ENCODE assay signal across 9 cellular contexts in the genomic region with DNA sequence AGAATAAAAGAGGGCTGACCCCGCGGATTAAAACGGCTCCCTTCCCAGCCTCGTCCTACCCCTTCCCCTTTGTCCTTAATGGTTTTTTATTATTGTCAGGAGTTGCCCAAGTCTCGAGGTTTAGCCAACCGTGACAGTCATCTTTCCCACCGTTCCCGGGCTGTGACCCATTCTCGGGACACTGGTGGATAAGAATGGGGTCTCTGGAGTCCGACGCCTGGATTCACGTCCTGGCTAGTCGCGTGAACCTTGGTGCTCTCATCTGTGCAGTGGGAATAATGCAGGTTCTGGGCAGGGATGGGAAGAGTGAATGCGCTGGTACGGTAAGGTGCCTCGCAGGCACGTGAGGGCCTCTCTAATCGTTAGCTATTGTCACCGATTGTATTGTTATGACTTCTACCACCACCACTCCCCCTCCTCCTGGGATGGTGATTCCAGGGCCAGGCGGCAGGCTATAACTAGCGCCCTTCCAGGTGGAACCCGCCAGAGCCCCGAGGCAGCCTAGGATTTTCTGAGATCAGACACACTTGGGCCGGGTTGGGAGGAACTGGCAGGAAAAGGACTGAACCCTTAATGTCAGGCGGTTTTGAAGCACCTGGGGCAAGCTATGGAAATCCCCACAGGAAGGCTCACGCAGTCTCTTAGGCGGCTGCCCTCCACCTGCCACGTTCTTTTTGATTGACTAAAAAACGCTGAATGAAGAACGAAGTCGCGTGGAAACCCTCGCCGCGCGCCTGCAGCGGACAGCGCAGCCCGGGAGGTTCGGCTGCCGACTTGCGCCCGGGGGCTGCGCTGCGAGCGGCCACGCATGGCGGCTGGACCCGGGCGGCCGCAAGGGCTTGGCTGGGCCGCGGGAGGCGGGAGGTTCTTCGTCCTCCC. TPM values are rescaled to one million over a fixed set of nuclear protein-coding genes. Genes with fewer than 3 reads are reported as not detected.
A peak's percentile ranks its signal among the peaks of the same experiment; 100 is the strongest.
DNase-seq lines count a peak whose midpoint lies in the region; ATAC-seq, FAIRE-seq and TF ChIP-seq lines count a peak whose summit lies in the region.
"Had no signal": no experiment of that assay in that cellular context is flagged by ENCODE, and none has a peak within 500 bp of the region (broad histone marks: within the 10 kb centered on the region; RNA-seq: fewer than 3 reads in every experiment).

No MANE protein-coding gene starts in this region.

- H3K36me3 Mint-ChIP-seq in astrocyte (ENCODE audit: low read depth, unreplicated experiment), result peaks cover 2% of the 10 kb centered on the region

- H3K27ac ChIP-seq in heart left ventricle (peak overlapping the region in 2 of 12 donors; percentile 9 to 86), astrocyte (ENCODE audit: low read depth, low read length) (peak overlapping the region; percentile 76), liver (ENCODE audit: low read depth in 1 of 2, low read length in 2 of 2) (peak overlapping the region; percentile 94 to 99), thymus (ENCODE audit: low read depth) (no peak overlapping the region), uterus (no peak overlapping the region)

- TF ChIP-seq CTCF in heart left ventricle (IDR thresholded peaks at IDR 0.05) (no peak), astrocyte (IDR thresholded peaks at IDR 0.05; ENCODE audit: insufficient read depth, low read depth, low read length) (no peak), liver (IDR thresholded peaks at IDR 0.05; ENCODE audit: low read depth, low read length, missing input control) (no peak), uterus (IDR thresholded peaks at IDR 0.05) (no peak)

- peaks cover 0 to 59% (median 34%) of the 10 kb centered on the region in 12 donors for H3K4me1 ChIP-seq in heart left ventricle
- H3K4me1 ChIP-seq in astrocyte (ENCODE audit: insufficient read depth, low read length), result peaks cover 53% of the 10 kb centered on the region
- H3K4me1 ChIP-seq in liver (ENCODE audit: control insufficient read depth in 4 of 4, insufficient read depth in 4 of 4, low read length in 3 of 4), result peaks cover 7 to 40% (median 27%) of the 10 kb centered on the region in 4 donors
- peaks cover 31% of the 10 kb centered on the region for H3K4me1 ChIP-seq in thymus (ENCODE audit: control insufficient read depth, insufficient read depth, low read length)
- peaks cover 0 to 13% of the 10 kb centered on the region in 2 donors for H3K4me1 ChIP-seq in uterus

- H3K79me2 ChIP-seq in astrocyte (ENCODE audit: insufficient read depth, low read length), result peaks cover 69% of the 10 kb centered on the region

- H3K9ac ChIP-seq in astrocyte (ENCODE audit: low read length) (peak overlapping the region; percentile 88), liver (ENCODE audit: low read depth in 1 of 2, low read length in 2 of 2) (peak overlapping the region; percentile 78 to 91)

- peaks cover 4 to 85% (median 47%) of the 10 kb centered on the region in 9 donors for H3K27me3 ChIP-seq in heart left ventricle
- no peaks in the 10 kb centered on the region for H3K27me3 ChIP-seq in astrocyte (ENCODE audit: insufficient read depth, low read length)
- no peaks in the 10 kb centered on the region for H3K27me3 ChIP-seq in liver (ENCODE audit: control insufficient read depth in 4 of 4, insufficient read depth in 4 of 4, low read length in 3 of 4)
- peaks cover 29% of the 10 kb centered on the region for H3K27me3 ChIP-seq in thymus (ENCODE audit: control insufficient read depth, insufficient read depth)
- H3K27me3 ChIP-seq in uterus, result peaks cover 2 to 54% of the 10 kb centered on the region in 2 donors

- intact Hi-C loops in heart left ventricle (cut with DNase I) (loop anchor here (2.0 to 10.0 kb wide), 15 partner anchors 231 to 1279 kb away; partner anchors contain the start of gene COX10 (in 3 of the 10)), Right ventricle myocardium inferior (cut with DNase I) (loop anchor here (5.0 to 10.0 kb wide), 3 partner anchors 236 to 851 kb away; partner anchors contain the start of gene COX10), uterus (cut with DNase I; ENCODE audit: low total_unique reads) (no loop called here)

- WGBS in heart left ventricle, 4 donors, result 9 to 27% (median 13%) methylated on average over 33 to 56 of the region's 56 CpGs
- 12% methylated on average over 56 of the region's 56 CpGs for WGBS in liver
- 33% methylated on average over 56 of the region's 56 CpGs for WGBS in thymus

- H3K4me3 ChIP-seq in heart left ventricle (peak overlapping the region; percentile 53 to 78 (median 62)), astrocyte (ENCODE audit: insufficient read depth, low read depth, low read length) (peak overlapping the region; percentile 91), liver (ENCODE audit: low read depth in 1 of 3, low read length in 3 of 3) (peak overlapping the region; percentile 84 to 90 (median 85)), thymus (ENCODE audit: low read length) (peak overlapping the region; percentile 81), uterus (no peak overlapping the region)

- H3K36me3 ChIP-seq in heart left ventricle (no peaks in the 10 kb centered on the region), astrocyte (ENCODE audit: insufficient read depth, low read length) (no peaks in the 10 kb centered on the region), liver (ENCODE audit: control insufficient read depth in 4 of 4, insufficient read depth in 3 of 4, low read depth in 1 of 4, low read length in 3 of 4) (no peaks in the 10 kb centered on the region), thymus (ENCODE audit: control insufficient read depth, insufficient read depth) (no peaks in the 10 kb centered on the region), uterus (no peaks in the 10 kb centered on the region)

- TF ChIP-seq RAD21 in liver (IDR thresholded peaks at IDR 0.05), result no peak

- no peak overlapping the region for H2AFZ ChIP-seq in astrocyte (ENCODE audit: low read depth, low read length)

- H3K27me3 Mint-ChIP-seq in astrocyte (ENCODE audit: low read depth, unreplicated experiment), result peaks cover 15% of the 10 kb centered on the region

- peak overlapping the region; percentile 88 for H3K4me3 Mint-ChIP-seq in astrocyte (ENCODE audit: unreplicated experiment)

- DNase-seq in heart left ventricle (no peak), Right ventricle myocardium inferior (ENCODE audit: missing footprints) (no peak), astrocyte (ENCODE audit: low read depth) (no peak), uterus (no peak)

- FAIRE-seq in astrocyte (lab: Jason Lieb, UNC), result no peak

- H3K9me3 ChIP-seq in heart left ventricle (no peaks in the 10 kb centered on the region), astrocyte (ENCODE audit: insufficient read depth, low read depth, low read length) (no peaks in the 10 kb centered on the region), liver (ENCODE audit: control insufficient read depth in 4 of 4, low read length in 3 of 4) (no peaks in the 10 kb centered on the region), thymus (ENCODE audit: control insufficient read depth) (no peaks in the 10 kb centered on the region), uterus (no peaks in the 10 kb centered on the region)
- H3K9me3 ChIP-seq: mucosa of descending colon had no signal

- peak overlapping the region; percentile 90 for H3K4me2 ChIP-seq in astrocyte (ENCODE audit: low read length)

- TF ChIP-seq POLR2A in heart left ventricle (IDR thresholded peaks at IDR 0.05) (no peak), uterus (IDR thresholded peaks at IDR 0.05) (no peak)

- peaks cover 44% of the 10 kb centered on the region for H4K20me1 ChIP-seq in astrocyte (ENCODE audit: insufficient read depth, low read length)

- H3K4me1 Mint-ChIP-seq in astrocyte (ENCODE audit: low read depth, unreplicated experiment), result peaks cover 32% of the 10 kb centered on the region

- H3K27ac Mint-ChIP-seq in astrocyte (ENCODE audit: unreplicated experiment), result no peak overlapping the region

- ATAC-seq in heart left ventricle (no peak), Right ventricle myocardium inferior (no peak), GM18873 (IDR thresholded peaks at IDR 0.05; ENCODE audit: low FRiP score, unreplicated experiment) (no peak), GM19351 (IDR thresholded peaks at IDR 0.05; ENCODE audit: unreplicated experiment) (no peak)

- no peaks in the 10 kb centered on the region for H3K9me3 Mint-ChIP-seq in astrocyte (ENCODE audit: unreplicated experiment)

TF ChIP-seq in liver, 16 proteins besides CTCF, POLR2A, EP300 and RAD21 (continues in another document):
- TF ChIP-seq NR2F2 (IDR thresholded peaks at IDR 0.05) (no peak), ATF3 (IDR thresholded peaks at IDR 0.05) (no peak), GABPA (IDR thresholded peaks at IDR 0.05 in 1 of 2, conservative IDR thresholded peaks at IDR 0.05 in 1 of 2) (no peak), YY1 (IDR thresholded peaks at IDR 0.05) (no peak)
- TF ChIP-seq, protein P1, sequence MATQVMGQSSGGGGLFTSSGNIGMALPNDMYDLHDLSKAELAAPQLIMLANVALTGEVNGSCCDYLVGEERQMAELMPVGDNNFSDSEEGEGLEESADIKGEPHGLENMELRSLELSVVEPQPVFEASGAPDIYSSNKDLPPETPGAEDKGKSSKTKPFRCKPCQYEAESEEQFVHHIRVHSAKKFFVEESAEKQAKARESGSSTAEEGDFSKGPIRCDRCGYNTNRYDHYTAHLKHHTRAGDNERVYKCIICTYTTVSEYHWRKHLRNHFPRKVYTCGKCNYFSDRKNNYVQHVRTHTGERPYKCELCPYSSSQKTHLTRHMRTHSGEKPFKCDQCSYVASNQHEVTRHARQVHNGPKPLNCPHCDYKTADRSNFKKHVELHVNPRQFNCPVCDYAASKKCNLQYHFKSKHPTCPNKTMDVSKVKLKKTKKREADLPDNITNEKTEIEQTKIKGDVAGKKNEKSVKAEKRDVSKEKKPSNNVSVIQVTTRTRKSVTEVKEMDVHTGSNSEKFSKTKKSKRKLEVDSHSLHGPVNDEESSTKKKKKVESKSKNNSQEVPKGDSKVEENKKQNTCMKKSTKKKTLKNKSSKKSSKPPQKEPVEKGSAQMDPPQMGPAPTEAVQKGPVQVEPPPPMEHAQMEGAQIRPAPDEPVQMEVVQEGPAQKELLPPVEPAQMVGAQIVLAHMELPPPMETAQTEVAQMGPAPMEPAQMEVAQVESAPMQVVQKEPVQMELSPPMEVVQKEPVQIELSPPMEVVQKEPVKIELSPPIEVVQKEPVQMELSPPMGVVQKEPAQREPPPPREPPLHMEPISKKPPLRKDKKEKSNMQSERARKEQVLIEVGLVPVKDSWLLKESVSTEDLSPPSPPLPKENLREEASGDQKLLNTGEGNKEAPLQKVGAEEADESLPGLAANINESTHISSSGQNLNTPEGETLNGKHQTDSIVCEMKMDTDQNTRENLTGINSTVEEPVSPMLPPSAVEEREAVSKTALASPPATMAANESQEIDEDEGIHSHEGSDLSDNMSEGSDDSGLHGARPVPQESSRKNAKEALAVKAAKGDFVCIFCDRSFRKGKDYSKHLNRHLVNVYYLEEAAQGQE (IDR thresholded peaks at IDR 0.05), result no peak

RNA-seq across cellular contexts. Expression of gene HS3ST3B1, which starts 2.7 kb away (rescaled TPM):
- 1 to 10 TPM; 1.8 to 3.9 (median 3.4) TPM for total RNA-seq in heart left ventricle
- 1 to 10 TPM in 1 of 2 donors, under 1 TPM in 1; 0.61 to 2.3 TPM for polyA plus RNA-seq in heart left ventricle
- 1.5 TPM for total RNA-seq in Right ventricle myocardium inferior
- 8.7 and 8.9 TPM in 2 replicates for total RNA-seq in astrocyte
- total RNA-seq in liver, result 10 to 100 TPM; 26.9 to 33.5 TPM
- 10 to 100 TPM; 11.9 to 17.8 TPM for polyA plus RNA-seq in liver
- polyA plus RNA-seq in thymus, result 6.3 TPM
- 1 to 10 TPM in 3 of 4 donors, not detected in 1; 1.5 to 5.3 (median 3.1) TPM for total RNA-seq in uterus

Comparison
In these comparisons a context has a peak if more than half of its experiments do, and no peak if none do; other contexts are left out.
1. H3K27ac ChIP-seq: peak in astrocyte (single experiment) and liver (2 of 2); none in thymus (single experiment) and uterus (0 of 2).
2. H3K4me3 ChIP-seq: peak in heart left ventricle (12 of 12), astrocyte (single experiment), liver (3 of 3) and thymus (single experiment); none in uterus (0 of 2).